In genomic region chr11:15224466-15224865, GRCh38 we compare ENCODE assay signal across 34 cellular contexts.
"Had no signal": no experiment of that assay in that cellular context is flagged by ENCODE, and none has a peak within 500 bp of the region (broad histone marks: within the 10 kb centered on the region; RNA-seq: fewer than 3 reads in every experiment).

No MANE protein-coding gene starts in this region.

- ATAC-seq: activated CD8-positive, alpha-beta T cell treated with anti-CD3 and anti-CD28 coated beads for 36 hours; activated naive CD8-positive, alpha-beta T cell treated with anti-CD3 and anti-CD28 coated beads, Interleukin-2, amount 50 U/mL, for 24 hours; activated T-cell treated with anti-CD3 and anti-CD28 coated beads, Interleukin-2, amount 50 U/mL, for 4 hours; activated T-cell treated with anti-CD3 and anti-CD28 coated beads, Interleukin-2, amount 50 U/mL, for 72 hours; activated T-helper 17 cell treated with anti-CD3 and anti-CD28 coated beads, Interleukin-2, amount 50 U/mL, for 72 hours had no signal

- H3K4me1 Mint-ChIP-seq: activated B cell treated with CpG ODN at 0.5 μM for 24 hours; activated CD4-positive, alpha-beta T cell treated with anti-CD3 and anti-CD28 coated beads, Interleukin-2, amount 10 ng/mL, durations not matched to agents 24 days and 14 days; activated naive CD4-positive, alpha-beta T cell treated with anti-CD3 and anti-CD28 coated beads, Interleukin-2, amount 10 ng/mL, durations not matched to agents 7 days and 5 days; activated naive CD4-positive, alpha-beta T cell treated with anti-CD3 and anti-CD28 coated beads, Interleukin-2, amount 50 U/mL, for 24 hours; activated naive CD8-positive, alpha-beta T cell treated with anti-CD3 and anti-CD28 coated beads, Interleukin-2, amount 10 ng/mL, durations not matched to agents 7 days and 5 days; activated naive CD8-positive, alpha-beta T cell treated with anti-CD3 and anti-CD28 coated beads, Interleukin-2, amount 50 U/mL, for 24 hours; activated T-helper 17 cell treated with anti-CD3 and anti-CD28 coated beads, Interleukin-2, amount 50 U/mL, for 72 hours had no signal

- H3K27ac Mint-ChIP-seq: activated B cell treated with CpG ODN at 0.5 μM for 24 hours; activated CD4-positive, alpha-beta memory T cell treated with anti-CD3 and anti-CD28 coated beads for 36 hours; activated CD4-positive, alpha-beta T cell treated with anti-CD3 and anti-CD28 coated beads, Interleukin-2, amount 10 ng/mL, durations not matched to agents 24 days and 14 days; activated CD8-positive, alpha-beta T cell treated with anti-CD3 and anti-CD28 coated beads for 36 hours; activated naive CD4-positive, alpha-beta T cell treated with anti-CD3 and anti-CD28 coated beads, Interleukin-2, amount 10 ng/mL, durations not matched to agents 7 days and 5 days; activated naive CD4-positive, alpha-beta T cell treated with anti-CD3 and anti-CD28 coated beads, Interleukin-2, amount 50 U/mL, for 24 hours; activated naive CD8-positive, alpha-beta T cell; activated naive CD8-positive, alpha-beta T cell treated with anti-CD3 and anti-CD28 coated beads, Interleukin-2, amount 10 ng/mL, durations not matched to agents 7 days and 5 days; activated naive CD8-positive, alpha-beta T cell treated with anti-CD3 and anti-CD28 coated beads, Interleukin-2, amount 50 U/mL, for 24 hours; activated T-cell treated with anti-CD3 and anti-CD28 coated beads, Interleukin-2, amount 50 U/mL, for 72 hours; activated T-helper 1 cell treated with anti-CD3 and anti-CD28 coated beads, Interleukin-12 subunit alpha, Interleukin-12 subunit beta, Interleukin-2, Interleukin-4 antibody, amounts not matched to agents 30 ng/mL and 10 ng/mL and 1 ng/mL, durations not matched to agents 14 hours and 24 hours and 36 hours; activated T-helper 17 cell treated with anti-CD3 and anti-CD28 coated beads, Interleukin-2, amount 50 U/mL, for 72 hours; brain; T-helper 1 cell treated with Interleukin-12 subunit alpha and Interleukin-12 subunit beta and Interleukin-4 antibody, amounts not matched to agents 30 μg/mL and 1 μg/mL, for 36 hours; T-helper 2 cell treated with Interferon-gamma antibody and Interleukin-4, amounts not matched to agents 5 μg/mL and 100 μg/mL, for 36 hours had no signal

- H3K4me3 ChIP-seq: ascending aorta had no signal

- H3K27ac ChIP-seq: ascending aorta, VCaP had no signal

- H3K4me3 Mint-ChIP-seq: activated B cell treated with CpG ODN at 0.5 μM for 24 hours; activated CD4-positive, alpha-beta memory T cell treated with anti-CD3 and anti-CD28 coated beads for 36 hours; activated CD4-positive, alpha-beta T cell treated with anti-CD3 and anti-CD28 coated beads, Interleukin-2, amount 10 ng/mL, durations not matched to agents 24 days and 14 days; activated CD8-positive, alpha-beta T cell treated with anti-CD3 and anti-CD28 coated beads for 36 hours; activated naive CD4-positive, alpha-beta T cell treated with anti-CD3 and anti-CD28 coated beads, Interleukin-2, amount 10 ng/mL, durations not matched to agents 7 days and 5 days; activated naive CD4-positive, alpha-beta T cell treated with anti-CD3 and anti-CD28 coated beads, Interleukin-2, amount 50 U/mL, for 24 hours; activated naive CD8-positive, alpha-beta T cell; activated naive CD8-positive, alpha-beta T cell treated with anti-CD3 and anti-CD28 coated beads, Interleukin-2, amount 10 ng/mL, durations not matched to agents 7 days and 5 days; activated naive CD8-positive, alpha-beta T cell treated with anti-CD3 and anti-CD28 coated beads, Interleukin-2, amount 50 U/mL, for 24 hours; activated T-cell treated with anti-CD3 and anti-CD28 coated beads, Interleukin-2, amount 50 U/mL, for 4 hours; activated T-cell treated with anti-CD3 and anti-CD28 coated beads, Interleukin-2, amount 50 U/mL, for 72 hours; activated T-helper 1 cell treated with anti-CD3 and anti-CD28 coated beads, Interleukin-12 subunit alpha, Interleukin-12 subunit beta, Interleukin-2, Interleukin-4 antibody, amounts not matched to agents 30 ng/mL and 10 ng/mL and 1 ng/mL, durations not matched to agents 14 hours and 24 hours and 36 hours; activated T-helper 17 cell treated with anti-CD3 and anti-CD28 coated beads, Interleukin-2, amount 50 U/mL, for 72 hours; brain; T-helper 1 cell treated with Interleukin-12 subunit alpha and Interleukin-12 subunit beta and Interleukin-4 antibody, amounts not matched to agents 30 μg/mL and 1 μg/mL, for 36 hours; T-helper 2 cell treated with Interferon-gamma antibody and Interleukin-4, amounts not matched to agents 5 μg/mL and 100 μg/mL, for 36 hours had no signal

- H3K9me3 ChIP-seq: ascending aorta had no signal

- H3K4me1 ChIP-seq: ascending aorta had no signal

- H3K27me3 ChIP-seq: ascending aorta had no signal

- H3K27me3 Mint-ChIP-seq: activated CD8-positive, alpha-beta T cell treated with anti-CD3 and anti-CD28 coated beads for 36 hours; activated naive CD4-positive, alpha-beta T cell treated with anti-CD3 and anti-CD28 coated beads, Interleukin-2, amount 10 ng/mL, durations not matched to agents 7 days and 5 days; activated naive CD8-positive, alpha-beta T cell treated with anti-CD3 and anti-CD28 coated beads, Interleukin-2, amount 50 U/mL, for 24 hours; activated T-helper 17 cell treated with anti-CD3 and anti-CD28 coated beads, Interleukin-2, amount 50 U/mL, for 72 hours; brain had no signal

- H3K36me3 Mint-ChIP-seq: activated CD4-positive, alpha-beta memory T cell treated with anti-CD3 and anti-CD28 coated beads for 36 hours; activated naive CD4-positive, alpha-beta T cell treated with anti-CD3 and anti-CD28 coated beads, Interleukin-2, amount 10 ng/mL, durations not matched to agents 7 days and 5 days; activated naive CD4-positive, alpha-beta T cell treated with anti-CD3 and anti-CD28 coated beads, Interleukin-2, amount 50 U/mL, for 24 hours; activated naive CD8-positive, alpha-beta T cell; activated naive CD8-positive, alpha-beta T cell treated with anti-CD3 and anti-CD28 coated beads, Interleukin-2, amount 10 ng/mL, durations not matched to agents 7 days and 5 days; brain had no signal

- H3K9me3 Mint-ChIP-seq: activated B cell treated with CpG ODN at 0.5 μM for 24 hours; activated CD4-positive, alpha-beta memory T cell treated with anti-CD3 and anti-CD28 coated beads for 36 hours; activated CD4-positive, alpha-beta T cell treated with anti-CD3 and anti-CD28 coated beads, Interleukin-2, amount 10 ng/mL, durations not matched to agents 24 days and 14 days; activated CD8-positive, alpha-beta T cell treated with anti-CD3 and anti-CD28 coated beads for 36 hours; activated naive CD4-positive, alpha-beta T cell treated with anti-CD3 and anti-CD28 coated beads, Interleukin-2, amount 10 ng/mL, durations not matched to agents 7 days and 5 days; activated naive CD4-positive, alpha-beta T cell treated with anti-CD3 and anti-CD28 coated beads, Interleukin-2, amount 50 U/mL, for 24 hours; activated naive CD8-positive, alpha-beta T cell treated with anti-CD3 and anti-CD28 coated beads, Interleukin-2, amount 10 ng/mL, durations not matched to agents 7 days and 5 days; activated naive CD8-positive, alpha-beta T cell treated with anti-CD3 and anti-CD28 coated beads, Interleukin-2, amount 50 U/mL, for 24 hours; activated T-cell treated with anti-CD3 and anti-CD28 coated beads, Interleukin-2, amount 50 U/mL, for 4 hours; activated T-cell treated with anti-CD3 and anti-CD28 coated beads, Interleukin-2, amount 50 U/mL, for 72 hours; activated T-helper 1 cell treated with anti-CD3 and anti-CD28 coated beads, Interleukin-12 subunit alpha, Interleukin-12 subunit beta, Interleukin-2, Interleukin-4 antibody, amounts not matched to agents 30 ng/mL and 10 ng/mL and 1 ng/mL, durations not matched to agents 14 hours and 24 hours and 36 hours; activated T-helper 17 cell treated with anti-CD3 and anti-CD28 coated beads, Interleukin-2, amount 50 U/mL, for 72 hours; T-helper 1 cell treated with Interleukin-12 subunit alpha and Interleukin-12 subunit beta and Interleukin-4 antibody, amounts not matched to agents 30 μg/mL and 1 μg/mL, for 36 hours; T-helper 2 cell treated with Interferon-gamma antibody and Interleukin-4, amounts not matched to agents 5 μg/mL and 100 μg/mL, for 36 hours had no signal

- DNase-seq: activated B cell treated with CpG ODN at 0.5 μM for 24 hours; activated CD4-positive, alpha-beta memory T cell treated with anti-CD3 and anti-CD28 coated beads for 36 hours; activated CD4-positive, alpha-beta T cell treated with anti-CD3 and anti-CD28 coated beads for 4 hours; activated CD4-positive, alpha-beta T cell treated with anti-CD3 and anti-CD28 coated beads, Interleukin-2, amount 10 ng/mL, durations not matched to agents 24 days and 14 days; activated CD4-positive, alpha-beta T cell treated with anti-CD3 and anti-CD28 coated beads, Interleukin-2, amount 50 U/mL, for 1 hour; activated CD4-positive, alpha-beta T cell treated with anti-CD3 and anti-CD28 coated beads, Interleukin-2, amount 50 U/mL, for 4 hours; activated CD4-positive, CD25-positive, alpha-beta regulatory T cell treated with anti-CD3 and anti-CD28 coated beads, Interleukin-2, amount 50 U/mL, for 72 hours; activated CD8-positive, alpha-beta memory T cell treated with anti-CD3 and anti-CD28 coated beads, Interleukin-2, amount 50 U/mL, for 4 hours; activated CD8-positive, alpha-beta T cell treated with anti-CD3 and anti-CD28 coated beads for 36 hours; activated effector memory CD4-positive, alpha-beta T cell treated with anti-CD3 and anti-CD28 coated beads, Interleukin-2, amount 50 U/mL, for 16 hours; activated gamma-delta T cell treated with Interleukin-2 at 50 U/mL for 16 hours; activated naive CD4-positive, alpha-beta T cell; activated naive CD4-positive, alpha-beta T cell treated with anti-CD3 and anti-CD28 coated beads, Interleukin-2, amount 10 ng/mL, durations not matched to agents 7 days and 5 days; activated naive CD8-positive, alpha-beta T cell treated with anti-CD3 and anti-CD28 coated beads, Interleukin-2, amount 10 ng/mL, durations not matched to agents 7 days and 5 days; activated naive CD8-positive, alpha-beta T cell treated with anti-CD3 and anti-CD28 coated beads, Interleukin-2, amount 50 U/mL, for 24 hours; activated T-cell treated with anti-CD3 and anti-CD28 coated beads for 4 hours; activated T-cell treated with anti-CD3 and anti-CD28 coated beads, Interleukin-2, amount 50 U/mL, for 1 hour; activated T-cell treated with anti-CD3 and anti-CD28 coated beads, Interleukin-2, amount 50 U/mL, for 4 hours; activated T-cell treated with anti-CD3 and anti-CD28 coated beads, Interleukin-2, amount 50 U/mL, for 72 hours; amygdala; anterior cingulate cortex; central memory CD4-positive, alpha-beta T cell; T-helper 1 cell; T-helper 2 cell; T-helper 9 cell had no signal

- H3K36me3 ChIP-seq: ascending aorta had no signal
